1 cellular context compared by ENCODE assay signal in genomic region chr6:27591660-27592059, GRCh38.
A peak's percentile ranks its signal among the peaks of the same experiment; 100 is the strongest.
TF ChIP-seq lines count a peak whose summit lies in the region.

No MANE protein-coding gene starts in this region.

TF ChIP-seq in HepG2, 621 proteins besides CTCF, POLR2A, EP300 and RAD21 (continued from another document and continues in another):
- TF ChIP-seq ZNF609 (CRISPR knock-in tag; IDR thresholded peaks at IDR 0.05; ENCODE audit: borderline replicate concordance) = no peak
- TF ChIP-seq PPARG (CRISPR knock-in tag; conservative IDR thresholded peaks at IDR 0.05) = 0 out of 2 replicates have a peak, but pooled peaks have one; percentile 27
- TF ChIP-seq HCFC1 (IDR thresholded peaks at IDR 0.05; ENCODE audit: low read depth, low read length) = no peak
- no peak for TF ChIP-seq KDM1A (CRISPR knock-in tag; IDR thresholded peaks at IDR 0.05)
- TF ChIP-seq ZNF484 (CRISPR knock-in tag; IDR thresholded peaks at IDR 0.05; ENCODE audit: borderline replicate concordance, low read depth) = no peak
- peak; percentile 57; the same call in 1 of the 2 replicates for TF ChIP-seq HOXA5 (CRISPR knock-in tag; IDR thresholded peaks at IDR 0.05)
- no peak for TF ChIP-seq KAT7 (CRISPR knock-in tag; IDR thresholded peaks at IDR 0.05; ENCODE audit: borderline replicate concordance)
- TF ChIP-seq ZNF776 (CRISPR knock-in tag; IDR thresholded peaks at IDR 0.05) = no peak
- no peak for TF ChIP-seq PRDM15 (CRISPR knock-in tag; IDR thresholded peaks at IDR 0.05)
- TF ChIP-seq ZNF234 (CRISPR knock-in tag; conservative IDR thresholded peaks at IDR 0.05) = no peak
- TF ChIP-seq SMAD1 (CRISPR knock-in tag; IDR thresholded peaks at IDR 0.05; ENCODE audit: borderline replicate concordance, low read depth) = no peak
- TF ChIP-seq ZHX1 (CRISPR knock-in tag; IDR thresholded peaks at IDR 0.05; ENCODE audit: low read depth) = no peak
- no peak for TF ChIP-seq JUND (CRISPR knock-in tag; IDR thresholded peaks at IDR 0.05)
- TF ChIP-seq CREB1 (IDR thresholded peaks at IDR 0.05) = no peak
- 0 out of 2 replicates have a peak, but pooled peaks have one; percentile 16 for TF ChIP-seq CREB1 (CRISPR knock-in tag; IDR thresholded peaks at IDR 0.05)
- TF ChIP-seq ZNF24 (IDR thresholded peaks at IDR 0.05) = peak; percentile 96
- TF ChIP-seq BHLHE40 (IDR thresholded peaks at IDR 0.05; ENCODE audit: low read length) = no peak
- TF ChIP-seq ZNF124 (CRISPR knock-in tag; IDR thresholded peaks at IDR 0.05) = no peak
- no peak for TF ChIP-seq MXD1 (CRISPR knock-in tag; IDR thresholded peaks at IDR 0.05)
- no peak for TF ChIP-seq RXRA (CRISPR knock-in tag; IDR thresholded peaks at IDR 0.05)
- no peak for TF ChIP-seq THAP8 (CRISPR knock-in tag; IDR thresholded peaks at IDR 0.05; ENCODE audit: borderline replicate concordance)
- no peak for TF ChIP-seq ZFP36L2 (CRISPR knock-in tag; IDR thresholded peaks at IDR 0.05)
- TF ChIP-seq ARID5B (CRISPR knock-in tag; IDR thresholded peaks at IDR 0.05) = peak; percentile 68
- no peak for TF ChIP-seq DPF2 (CRISPR knock-in tag; IDR thresholded peaks at IDR 0.05; ENCODE audit: borderline replicate concordance, low read depth)
- no peak for TF ChIP-seq ZBTB40 (IDR thresholded peaks at IDR 0.05)
- TF ChIP-seq ZBTB40 (CRISPR knock-in tag; IDR thresholded peaks at IDR 0.05) = no peak
